9 cellular contexts compared by ENCODE assay signal in the genomic region with DNA sequence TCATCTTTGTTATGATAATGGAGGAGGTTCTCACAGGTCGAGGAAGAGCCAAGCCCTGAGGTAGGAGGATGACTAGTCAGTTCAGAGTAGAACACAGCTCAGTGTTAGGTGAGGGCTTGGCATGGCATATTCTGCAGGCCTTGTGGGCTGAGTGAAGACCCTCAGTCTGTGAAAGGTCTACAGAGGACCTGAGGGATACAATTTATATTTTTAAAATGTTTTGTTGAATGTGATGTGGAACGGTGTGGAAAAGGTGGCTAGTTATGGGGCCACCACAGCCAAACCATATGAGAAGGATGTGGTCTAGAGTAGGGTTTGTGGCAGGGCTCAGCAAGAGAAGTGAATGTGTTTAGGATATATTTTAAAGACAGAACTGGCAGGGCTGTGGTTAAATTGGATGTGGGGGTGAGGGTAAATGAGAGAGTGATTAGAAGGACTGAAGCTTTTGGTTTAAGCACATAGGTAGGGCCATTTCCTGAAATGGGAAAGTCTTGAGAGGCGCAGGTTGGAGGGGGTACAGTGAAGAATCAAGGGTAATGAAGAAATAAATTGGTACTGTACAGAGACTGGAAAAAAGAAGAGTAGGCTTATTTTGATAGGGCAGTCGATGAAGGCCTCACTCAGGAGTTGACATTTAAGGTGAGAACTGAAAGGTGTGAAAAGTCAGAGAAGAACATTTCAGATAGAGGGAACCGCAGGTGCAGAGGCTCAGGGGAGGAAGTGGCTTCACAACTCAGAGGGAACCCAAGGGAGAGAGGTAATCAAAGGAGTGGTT.
A peak's percentile ranks its signal among the peaks of the same experiment; 100 is the strongest.
DNase-seq lines count a peak whose midpoint lies in the region; ATAC-seq lines count a peak whose summit lies in the region.
"Had no signal": no experiment of that assay in that cellular context is flagged by ENCODE, and none has a peak within 500 bp of the region (broad histone marks: within the 10 kb centered on the region; RNA-seq: fewer than 3 reads in every experiment).

No MANE protein-coding gene starts in this region.

- DNase-seq in activated T-cell treated with anti-CD3 and anti-CD28 coated beads for 48 hours (ENCODE audit: low read depth): peak; percentile 30
- DNase-seq in stimulated activated CD8-positive, alpha-beta memory T cell treated with anti-CD3 and anti-CD28 coated beads, Interleukin-7, amount 100 ng/mL, for 4 hours (ENCODE audit: low read depth in 2 of 2): peak; percentile 21 to 27
- no peak for DNase-seq in left lobe of liver (ENCODE audit: low spot score)
- DNase-seq in NCI-H345 treated with DMSO at 0.1 percent for 48 hours (lab: John Stamatoyannopoulos, UW; ENCODE audit: unreplicated experiment): no peak
- DNase-seq in KBM-7: no peak
- DNase-seq in NCI-H1105 (lab: John Stamatoyannopoulos, UW): no peak
- DNase-seq: right lobe of liver had no signal

- in situ Hi-C loops in KBM-7 (cut with MboI; ENCODE audit: low pct_unique_long_range_greater_than_20kb, low sequenced_read_pairs): no loop called here

- ATAC-seq in GM19452 (IDR thresholded peaks at IDR 0.05; ENCODE audit: unreplicated experiment) (peak; percentile 76), HG03159 (IDR thresholded peaks at IDR 0.05; ENCODE audit: unreplicated experiment) (peak; percentile 72), left lobe of liver (no peak)

Comparison
In these comparisons a context has a peak if more than half of its experiments do, and no peak if none do; other contexts are left out.
1. DNase-seq: peak in activated T-cell treated with anti-CD3 and anti-CD28 coated beads for 48 hours (single experiment) and stimulated activated CD8-positive, alpha-beta memory T cell treated with anti-CD3 and anti-CD28 coated beads, Interleukin-7, amount 100 ng/mL, for 4 hours (2 of 2); none in left lobe of liver (single experiment), NCI-H345 treated with DMSO at 0.1 percent for 48 hours (single experiment), KBM-7 (single experiment) and NCI-H1105 (single experiment).